8 cellular contexts compared by ENCODE assay signal in the genomic region with DNA sequence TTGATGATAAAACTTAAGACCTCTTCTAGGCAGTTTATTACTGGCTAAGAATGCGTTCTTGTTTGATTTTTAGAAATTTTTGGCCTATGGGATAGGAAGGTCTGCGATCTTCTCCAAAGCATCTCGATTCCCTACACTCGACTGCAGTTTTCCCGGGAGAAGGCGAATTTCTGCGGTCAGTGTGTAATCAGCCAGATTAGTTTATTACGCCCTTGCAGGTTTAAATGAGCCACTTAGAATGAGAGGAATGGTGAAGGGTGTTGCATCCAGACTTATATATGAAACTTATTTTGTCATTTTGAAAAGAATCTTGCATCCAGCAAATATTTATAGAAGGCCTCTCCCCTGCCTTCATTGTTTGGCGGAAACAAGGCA. TPM values are rescaled to one million over a fixed set of nuclear protein-coding genes. Genes with fewer than 3 reads are reported as not detected.
DNase-seq lines count a peak whose midpoint lies in the region; ATAC-seq and TF ChIP-seq lines count a peak whose summit lies in the region.

No MANE protein-coding gene starts in this region.

- H3K36me3 ChIP-seq in MG63 = peaks cover 58% of the 10 kb centered on the region

- peak overlapping the region in 5 of 7 donors; percentile 61 to 97 (median 87) for H3K27ac Mint-ChIP-seq in CD14-positive monocyte
- H3K27ac Mint-ChIP-seq in effector memory CD8-positive, alpha-beta T cell = peak overlapping the region; percentile 98
- peak overlapping the region; percentile 100 for H3K27ac Mint-ChIP-seq in neural crest cell (ENCODE audit: unreplicated experiment)

- ATAC-seq in effector memory CD8-positive, alpha-beta T cell (replicated peaks) = no peak
- ATAC-seq in GM18520 (IDR thresholded peaks at IDR 0.05; ENCODE audit: unreplicated experiment) = no peak

- peak overlapping the region; percentile 78 for H3K4me3 ChIP-seq in MG63

- H3K4me3 Mint-ChIP-seq in CD14-positive monocyte (peak overlapping the region; percentile 99 to 100), neural crest cell (peak overlapping the region; percentile 100)
- peak overlapping the region; percentile 99 to 100 for H3K4me3 Mint-ChIP-seq in effector memory CD8-positive, alpha-beta T cell

- H3K9me3 ChIP-seq in MG63 = no peaks in the 10 kb centered on the region

- H3K9me3 Mint-ChIP-seq in CD14-positive monocyte (no peaks in the 10 kb centered on the region), neural crest cell (no peaks in the 10 kb centered on the region)
- no peaks in the 10 kb centered on the region for H3K9me3 Mint-ChIP-seq in effector memory CD8-positive, alpha-beta T cell

- H3K36me3 Mint-ChIP-seq in CD14-positive monocyte = peaks cover 8 to 19% of the 10 kb centered on the region in 2 donors
- peaks cover 19% of the 10 kb centered on the region for H3K36me3 Mint-ChIP-seq in effector memory CD8-positive, alpha-beta T cell (ENCODE audit: insufficient read depth)
- peaks cover 11% of the 10 kb centered on the region for H3K36me3 Mint-ChIP-seq in neural crest cell (ENCODE audit: low read depth)

- TF ChIP-seq CTCF in CD14-positive monocyte (IDR thresholded peaks at IDR 0.05) (no peak), neural crest cell (conservative IDR thresholded peaks at IDR 0.05) (no peak)

- intact Hi-C loops in CD14-positive monocyte (cut with micrococcal nuclease) = no loop called here

- H3K27me3 ChIP-seq in MG63 = no peaks in the 10 kb centered on the region

- peaks cover 45% of the 10 kb centered on the region for H3K4me1 Mint-ChIP-seq in CD14-positive monocyte
- H3K4me1 Mint-ChIP-seq in effector memory CD8-positive, alpha-beta T cell (ENCODE audit: low read depth in 2 of 2) = peaks cover 27 to 43% of the 10 kb centered on the region in 2 donors
- H3K4me1 Mint-ChIP-seq in neural crest cell = peaks cover 50% of the 10 kb centered on the region

- no peak for DNase-seq in CD14-positive monocyte (ENCODE audit: low spot score)
- peak; percentile 38 for DNase-seq in MG63
- no peak for DNase-seq in effector memory CD8-positive, alpha-beta T cell
- DNase-seq in neural crest cell (ENCODE audit: low read depth, low spot score) = no peak
- DNase-seq in iPS-NIHi7 (ENCODE audit: extremely low spot score) = no peak
- no peak for DNase-seq in GDM1 (lab: John Stamatoyannopoulos, UW)
- no peak for DNase-seq in effector CD8-positive, alpha-beta T cell (lab: John Stamatoyannopoulos, UW)

- H3K27me3 Mint-ChIP-seq in CD14-positive monocyte (ENCODE audit: low read depth in 3 of 3) (peaks cover 7 to 14% (median 9%) of the 10 kb centered on the region in 3 donors), neural crest cell (ENCODE audit: low read depth) (peaks cover 23% of the 10 kb centered on the region)
- H3K27me3 Mint-ChIP-seq in effector memory CD8-positive, alpha-beta T cell = peaks cover 7 to 11% of the 10 kb centered on the region in 2 donors

RNA-seq across cellular contexts. Expression of gene MTAP, which starts 1.2 kb away (rescaled TPM):
- 10 to 100 TPM in 1 of 2 donors, 1 to 10 TPM in 1; 7.8 to 11.3 TPM for polyA plus RNA-seq in CD14-positive monocyte
- total RNA-seq in MG63 (2014; rRNA removed; shearing (Covaris generic); ENCODE audit: low replicate concordance) = 37.1 and 133 TPM in 2 replicates
- total RNA-seq in neural crest cell = 90.1 and 106 TPM in 2 replicates
